ENCODE assay signal across 8 cellular contexts in genomic region chr19:4402171-4403004, GRCh38. TPM values are rescaled to one million over a fixed set of nuclear protein-coding genes. Genes with fewer than 3 reads are reported as not detected.
DNase-seq lines count a peak whose midpoint lies in the region; ATAC-seq and TF ChIP-seq lines count a peak whose summit lies in the region.

Gene CHAF1A, plus strand, starts transcription at chr19:4402640. Its CDS starts 123 bp downstream, at chr19:4402763.

- peaks cover 48% of the 10 kb centered on the region for H3K36me3 Mint-ChIP-seq in GM23338 (ENCODE audit: low read depth)
- H3K36me3 Mint-ChIP-seq in naive thymus-derived CD4-positive, alpha-beta T cell: peaks cover 0 to 8% (median 0%) of the 10 kb centered on the region in 5 donors
- H3K36me3 Mint-ChIP-seq in stimulated activated naive B cell treated with anti-CD40 and anti-IgM and Interleukin-4, amounts not matched to agents 10 μg/mL and 1 μg/mL and 100 μg/mL, for 72 hours: peaks cover 11 to 12% of the 10 kb centered on the region in 2 donors

- no peaks in the 10 kb centered on the region; the same call in 2 of the 3 replicates for H3K9me3 Mint-ChIP-seq in GM23338
- peaks cover 0 to 1% (median 0%) of the 10 kb centered on the region in 11 donors for H3K9me3 Mint-ChIP-seq in naive thymus-derived CD4-positive, alpha-beta T cell
- H3K9me3 Mint-ChIP-seq in stimulated activated naive B cell treated with anti-CD40 and anti-IgM and Interleukin-4, amounts not matched to agents 10 μg/mL and 1 μg/mL and 100 μg/mL, for 72 hours: peaks cover 0 to 2% of the 10 kb centered on the region in 2 donors

- no peaks in the 10 kb centered on the region for H3K9me3 ChIP-seq in DOHH2 (ENCODE audit: control insufficient read depth, insufficient read depth, low read length)
- H3K9me3 ChIP-seq in fibroblast of lung (ENCODE audit: control insufficient read depth, insufficient read depth, low read depth, low read length): no peaks in the 10 kb centered on the region
- H3K9me3 ChIP-seq in naive thymus-derived CD4-positive, alpha-beta T cell (ENCODE audit: control insufficient read depth in 2 of 3, low read length in 3 of 3): no peaks in the 10 kb centered on the region

- H3K4me1 ChIP-seq in DOHH2 (ENCODE audit: control insufficient read depth, low read length) (peaks cover 42% of the 10 kb centered on the region), GM23338 (ENCODE audit: insufficient read depth) (peaks cover 44% of the 10 kb centered on the region), fibroblast of lung (ENCODE audit: control insufficient read depth, extremely low read depth, insufficient read depth, low read length) (peaks cover 6% of the 10 kb centered on the region)
- H3K4me1 ChIP-seq in naive thymus-derived CD4-positive, alpha-beta T cell (ENCODE audit: control insufficient read depth in 2 of 2, insufficient read depth in 2 of 2, low read length in 2 of 2): peaks cover 31 to 35% of the 10 kb centered on the region in 2 donors

- no peaks in the 10 kb centered on the region for H3K9me2 ChIP-seq in DOHH2 (replicated peaks; ENCODE audit: control insufficient read depth, low read length)
- no peaks in the 10 kb centered on the region for H3K9me2 ChIP-seq in GM23338 (ENCODE audit: insufficient read depth)

- CTCF ChIA-PET in naive thymus-derived CD4-positive, alpha-beta T cell (lab: Charles Lee): interaction anchor here (0.6 to 1.8 kb wide), 8 partner anchors 33 to 1319 kb away, joined by 3 to 11 read pairs (median 3); partner anchors contain the start of genes MPND and MRPL54

- H3K27ac Mint-ChIP-seq in GM23338: peak within 1 kb of the TSS; percentile 95
- H3K27ac Mint-ChIP-seq in naive thymus-derived CD4-positive, alpha-beta T cell: peak within 1 kb of the TSS; percentile 87 to 100 (median 99)
- H3K27ac Mint-ChIP-seq in stimulated activated naive B cell treated with anti-CD40 and anti-IgM and Interleukin-4, amounts not matched to agents 10 μg/mL and 1 μg/mL and 100 μg/mL, for 72 hours: peak within 1 kb of the TSS; percentile 91

- H3K4me3 ChIP-seq in DOHH2 (ENCODE audit: low read length): peak within 1 kb of the TSS; percentile 93
- peak within 1 kb of the TSS; percentile 93 for H3K4me3 ChIP-seq in GM23338
- peak within 1 kb of the TSS; percentile 81 to 96 (median 86) for H3K4me3 ChIP-seq in fibroblast of lung (replicated peaks in 1 of 4; ENCODE audit: control extremely low read depth in 1 of 4, insufficient read depth in 1 of 4, low read depth in 3 of 4, low read length in 4 of 4)
- peak within 1 kb of the TSS; percentile 80 for H3K4me3 ChIP-seq in naive thymus-derived CD4-positive, alpha-beta T cell (ENCODE audit: low read length)

- H3K27ac ChIP-seq in DOHH2 (ENCODE audit: low read depth, low read length) (peak within 1 kb of the TSS; percentile 54), GM23338 (ENCODE audit: low read depth) (peak within 1 kb of the TSS; percentile 100), fibroblast of lung (ENCODE audit: insufficient read depth, low read length) (peak within 1 kb of the TSS; percentile 86)
- H3K27ac ChIP-seq in naive thymus-derived CD4-positive, alpha-beta T cell (ENCODE audit: low read depth, low read length): peak within 1 kb of the TSS; percentile 97

- POLR2A ChIA-PET in naive thymus-derived CD4-positive, alpha-beta T cell (lab: Charles Lee): interaction anchor here (0.6 to 3.3 kb wide), 15 partner anchors 22 to 640 kb away, joined by 3 to 29 read pairs (median 3); partner anchors contain the start of genes MPND, MRPL54, TMIGD2 and UBXN6

- H3K27me3 ChIP-seq in DOHH2 (ENCODE audit: control insufficient read depth, low read length) (no peaks in the 10 kb centered on the region), GM23338 (ENCODE audit: insufficient read depth) (no peaks in the 10 kb centered on the region), fibroblast of lung (ENCODE audit: control insufficient read depth, insufficient read depth, low read length) (no peaks in the 10 kb centered on the region)
- H3K27me3 ChIP-seq in naive thymus-derived CD4-positive, alpha-beta T cell (ENCODE audit: control insufficient read depth in 2 of 2, insufficient read depth in 2 of 2, low read length in 2 of 2): no peaks in the 10 kb centered on the region

- peaks cover 50% of the 10 kb centered on the region for H3K4me1 Mint-ChIP-seq in GM23338
- H3K4me1 Mint-ChIP-seq in naive thymus-derived CD4-positive, alpha-beta T cell: peaks cover 14 to 62% (median 48%) of the 10 kb centered on the region in 7 donors
- peaks cover 26 to 50% of the 10 kb centered on the region in 2 donors for H3K4me1 Mint-ChIP-seq in stimulated activated naive B cell treated with anti-CD40 and anti-IgM and Interleukin-4, amounts not matched to agents 10 μg/mL and 1 μg/mL and 100 μg/mL, for 72 hours

- TF ChIP-seq CTCF in DOHH2 (IDR thresholded peaks at IDR 0.05; ENCODE audit: low read depth, low read length, poor library complexity, severe bottlenecking) (no peak), GM23338 (conservative IDR thresholded peaks at IDR 0.05; ENCODE audit: low read depth in 2 of 2) (no peak), fibroblast of lung (conservative IDR thresholded peaks at IDR 0.05 in 1 of 2, IDR thresholded peaks at IDR 0.05 in 1 of 2; ENCODE audit: low read depth in 1 of 2, low read length in 2 of 2) (no peak)

- peaks cover 88% of the 10 kb centered on the region for H3K79me2 ChIP-seq in DOHH2 (ENCODE audit: control insufficient read depth, low read length)
- peaks cover 84% of the 10 kb centered on the region for H3K79me2 ChIP-seq in GM23338 (replicated peaks; ENCODE audit: insufficient read depth)
- peaks cover 70% of the 10 kb centered on the region for H3K79me2 ChIP-seq in fibroblast of lung (ENCODE audit: control insufficient read depth, insufficient read depth, low read length)

- H3K4me2 ChIP-seq in DOHH2 (ENCODE audit: low read length) (peak within 1 kb of the TSS; percentile 100), GM23338 (peak within 1 kb of the TSS; percentile 97), fibroblast of lung (ENCODE audit: extremely low read depth, insufficient read depth, low read length) (peak within 1 kb of the TSS; percentile 99)

- intact Hi-C loops in naive thymus-derived CD4-positive, alpha-beta T cell (cut with micrococcal nuclease): loop anchor here (1.0 to 5.0 kb wide), 14 partner anchors 55 to 1500 kb away; partner anchors contain the start of genes UBXN6 (in 2 of the 2), YJU2 (in 2 of the 2), ANKRD24 (in 1 of the 2) and DOHH (in 1 of the 2)

- H3K36me3 ChIP-seq in DOHH2 (ENCODE audit: control insufficient read depth, low read length) (peaks cover 62% of the 10 kb centered on the region), GM23338 (ENCODE audit: insufficient read depth) (peaks cover 4% of the 10 kb centered on the region; the same call in 1 of the 2 replicates), fibroblast of lung (ENCODE audit: control insufficient read depth, insufficient read depth, low read length) (no peaks in the 10 kb centered on the region)
- H3K36me3 ChIP-seq in naive thymus-derived CD4-positive, alpha-beta T cell (ENCODE audit: control insufficient read depth in 2 of 3, insufficient read depth in 3 of 3, low read length in 3 of 3): peaks cover 0 to 5% (median 0%) of the 10 kb centered on the region in 3 experiments

- H2AFZ ChIP-seq in GM23338 (no peak within 1 kb of the TSS), fibroblast of lung (ENCODE audit: low read length) (peak within 1 kb of the TSS; percentile 69)

- peak; percentile 100 for DNase-seq in GM23338 (ENCODE audit: low spot score)
- DNase-seq in LHCN-M2 (ENCODE audit: low read depth): peak; percentile 100
- DNase-seq in RPMI8226: peak; percentile 100
- DNase-seq in activated T-helper 1 cell treated with anti-CD3 and anti-CD28 coated beads, Interleukin-2, amount 50 U/mL, for 16 hours (ENCODE audit: low read depth in 1 of 2, low spot score in 1 of 2): peak; percentile 96 to 98
- DNase-seq in fibroblast of lung (ENCODE audit: low read depth in 2 of 2): peak; percentile 100
- DNase-seq in naive thymus-derived CD4-positive, alpha-beta T cell: peak; percentile 94 to 100 (median 98)
- DNase-seq in stimulated activated naive B cell treated with anti-CD40 and anti-IgM and Interleukin-4, amounts not matched to agents 10 μg/mL and 1 μg/mL and 100 μg/mL, for 72 hours: peak; percentile 99

- H4K20me1 ChIP-seq in DOHH2 (ENCODE audit: control insufficient read depth, insufficient read depth, low read depth, low read length) (peaks cover 36% of the 10 kb centered on the region), GM23338 (replicated peaks; ENCODE audit: insufficient read depth) (peaks cover 52% of the 10 kb centered on the region), fibroblast of lung (ENCODE audit: control insufficient read depth, extremely low read depth, insufficient read depth, low read length) (no peaks in the 10 kb centered on the region)

- peaks cover 6% of the 10 kb centered on the region for H3K27me3 Mint-ChIP-seq in GM23338 (ENCODE audit: insufficient read depth, low read depth, poor library complexity)
- no peaks in the 10 kb centered on the region for H3K27me3 Mint-ChIP-seq in naive thymus-derived CD4-positive, alpha-beta T cell
- H3K27me3 Mint-ChIP-seq in stimulated activated naive B cell treated with anti-CD40 and anti-IgM and Interleukin-4, amounts not matched to agents 10 μg/mL and 1 μg/mL and 100 μg/mL, for 72 hours: no peaks in the 10 kb centered on the region

- H3K9ac ChIP-seq in fibroblast of lung (ENCODE audit: insufficient read depth, low read length): peak within 1 kb of the TSS; percentile 79

- 0 out of 2 replicates have a peak, but pooled peaks cover 3% of the 10 kb centered on the region for H3F3A ChIP-seq in DOHH2 (ENCODE audit: control insufficient read depth, insufficient read depth)
- H3F3A ChIP-seq in GM23338 (replicated peaks; ENCODE audit: low read depth): peaks cover 11% of the 10 kb centered on the region; the same call in 1 of the 2 replicates

- peak; percentile 91 for ATAC-seq in GM23338
- ATAC-seq in naive thymus-derived CD4-positive, alpha-beta T cell: peak; percentile 90
- peak; percentile 91 for ATAC-seq in stimulated activated naive B cell treated with anti-CD40 and anti-IgM and Interleukin-4, amounts not matched to agents 10 μg/mL and 1 μg/mL and 100 μg/mL, for 72 hours (replicated peaks)

- peak within 1 kb of the TSS; percentile 98 for H3K4me3 Mint-ChIP-seq in GM23338
- H3K4me3 Mint-ChIP-seq in naive thymus-derived CD4-positive, alpha-beta T cell: peak within 1 kb of the TSS; percentile 80 to 95 (median 91)
- peak within 1 kb of the TSS; percentile 91 to 93 for H3K4me3 Mint-ChIP-seq in stimulated activated naive B cell treated with anti-CD40 and anti-IgM and Interleukin-4, amounts not matched to agents 10 μg/mL and 1 μg/mL and 100 μg/mL, for 72 hours

TF ChIP-seq in GM23338, 12 proteins besides CTCF, POLR2A, EP300 and RAD21 (continues in another document):
- TF ChIP-seq NANOG (IDR thresholded peaks at IDR 0.05; ENCODE audit: borderline replicate concordance): no peak

RNA-seq across cellular contexts. Expression of gene CHAF1A, which starts in this region (rescaled TPM):
- total RNA-seq in GM23338 (2014; rRNA removed; shearing (Covaris generic)): 84.1 and 113 TPM in 2 replicates
- 109 and 125 TPM in 2 replicates for polyA plus RNA-seq in GM23338 (2016; fragmentation: Nextera tagmentation; extraction: Ambion mirVana)
- 36.5 and 51.9 TPM in 2 replicates for total RNA-seq in LHCN-M2 (2014; rRNA removed)
- 22.1 TPM for polyA plus RNA-seq in LHCN-M2 (2012)
- 3.9 and 5.9 TPM in 2 replicates for total RNA-seq in fibroblast of lung
- polyA plus RNA-seq in fibroblast of lung: 5.9 and 15.4 TPM in 2 replicates
- 7.6 and 23.4 TPM in 2 replicates for polyA plus RNA-seq in fibroblast of lung (2012)
- polyA minus RNA-seq in fibroblast of lung (ENCODE audit: low replicate concordance): 15.6 and 24.9 TPM in 2 replicates
- 10 to 100 TPM; 10.1 to 71.2 (median 14.1) TPM for total RNA-seq in naive thymus-derived CD4-positive, alpha-beta T cell
- 1 to 10 TPM; 3.2 to 5.5 TPM for polyA plus RNA-seq in naive thymus-derived CD4-positive, alpha-beta T cell

Comparison
In these comparisons a context has a peak if more than half of its experiments do, and no peak if none do; other contexts are left out.
1. Peak in every context shown above with its lines: DNase-seq, ATAC-seq, H3K4me3 ChIP-seq and H3K27ac ChIP-seq.